In genomic region chr17:65914784-65915342, GRCh38 we compare ENCODE assay signal across 9 cellular contexts.
DNase-seq lines count a peak whose midpoint lies in the region; ATAC-seq and TF ChIP-seq lines count a peak whose summit lies in the region.
"Had no signal": no experiment of that assay in that cellular context is flagged by ENCODE, and none has a peak within 500 bp of the region (broad histone marks: within the 10 kb centered on the region; RNA-seq: fewer than 3 reads in every experiment).

No MANE protein-coding gene starts in this region.

- peak overlapping the region; percentile 0 for H3K4me3 Mint-ChIP-seq in central memory CD8-positive, alpha-beta T cell
- H3K4me3 Mint-ChIP-seq in endodermal cell: no peak overlapping the region

- no peak overlapping the region for H3K4me3 ChIP-seq in endodermal cell (ENCODE audit: low read length)

- H3K27ac ChIP-seq in endodermal cell (ENCODE audit: low read depth, low read length): no peak overlapping the region

- no peaks in the 10 kb centered on the region for H3K27me3 ChIP-seq in endodermal cell (ENCODE audit: control insufficient read depth, insufficient read depth, low read length, poor library complexity, severe bottlenecking)

- peaks cover 9% of the 10 kb centered on the region for H3K4me1 Mint-ChIP-seq in central memory CD8-positive, alpha-beta T cell
- H3K4me1 Mint-ChIP-seq in endodermal cell: peaks cover 23% of the 10 kb centered on the region

- WGBS in endodermal cell (ENCODE audit: insufficient coverage in 1 of 2, insufficient read length in 1 of 2), 2 experiments: 91 to 93% methylated on average over 5 of the region's 5 CpGs

- peaks cover 15% of the 10 kb centered on the region for H3K9me3 Mint-ChIP-seq in central memory CD8-positive, alpha-beta T cell
- peaks cover 15% of the 10 kb centered on the region for H3K9me3 Mint-ChIP-seq in endodermal cell

- H3K9me3 ChIP-seq in endodermal cell (ENCODE audit: control insufficient read depth, low read length): peaks cover 10% of the 10 kb centered on the region

- no peaks in the 10 kb centered on the region for H3K27me3 Mint-ChIP-seq in central memory CD8-positive, alpha-beta T cell
- H3K27me3 Mint-ChIP-seq in endodermal cell (ENCODE audit: insufficient read depth): no peaks in the 10 kb centered on the region

- H3K36me3 Mint-ChIP-seq in central memory CD8-positive, alpha-beta T cell (ENCODE audit: insufficient read depth): no peaks in the 10 kb centered on the region
- no peaks in the 10 kb centered on the region for H3K36me3 Mint-ChIP-seq in endodermal cell (ENCODE audit: low read depth)

- DNase-seq in central memory CD8-positive, alpha-beta T cell (ENCODE audit: low spot score in 2 of 2): no peak
- DNase-seq in endodermal cell (no peak), DMS53 treated with DMSO at 0.1 percent for 48 hours (lab: John Stamatoyannopoulos, UW; ENCODE audit: unreplicated experiment) (no peak), SW 1271 (lab: John Stamatoyannopoulos, UW) (no peak), EL (no peak)
- DNase-seq: erythroblast had no signal

- H3K9ac ChIP-seq in endodermal cell (ENCODE audit: extremely low read depth, low read length, poor library complexity, severe bottlenecking): no peak overlapping the region

- H3K27ac Mint-ChIP-seq in central memory CD8-positive, alpha-beta T cell (ENCODE audit: low read depth): no peak overlapping the region
- no peak overlapping the region for H3K27ac Mint-ChIP-seq in endodermal cell

- TF ChIP-seq CTCF in endodermal cell (conservative IDR thresholded peaks at IDR 0.05): no peak

- no peaks in the 10 kb centered on the region for H3K36me3 ChIP-seq in endodermal cell (ENCODE audit: control insufficient read depth, insufficient read depth, low read length)

- peaks cover 10% of the 10 kb centered on the region for H3K4me1 ChIP-seq in endodermal cell (ENCODE audit: control insufficient read depth, insufficient read depth, low read length)

- peak; percentile 95 for ATAC-seq in GM18861 (IDR thresholded peaks at IDR 0.05; ENCODE audit: unreplicated experiment)
- peak; percentile 99 for ATAC-seq in GM21526 (IDR thresholded peaks at IDR 0.05; ENCODE audit: low FRiP score, unreplicated experiment)
- peak; percentile 93 for ATAC-seq in HG03439 (IDR thresholded peaks at IDR 0.05; ENCODE audit: unreplicated experiment)
- no peak for ATAC-seq in central memory CD8-positive, alpha-beta T cell (replicated peaks; ENCODE audit: extremely low read depth, poor library complexity, severe bottlenecking)
